Comparison of ENCODE assay signal across 14 cellular contexts in the genomic region with DNA sequence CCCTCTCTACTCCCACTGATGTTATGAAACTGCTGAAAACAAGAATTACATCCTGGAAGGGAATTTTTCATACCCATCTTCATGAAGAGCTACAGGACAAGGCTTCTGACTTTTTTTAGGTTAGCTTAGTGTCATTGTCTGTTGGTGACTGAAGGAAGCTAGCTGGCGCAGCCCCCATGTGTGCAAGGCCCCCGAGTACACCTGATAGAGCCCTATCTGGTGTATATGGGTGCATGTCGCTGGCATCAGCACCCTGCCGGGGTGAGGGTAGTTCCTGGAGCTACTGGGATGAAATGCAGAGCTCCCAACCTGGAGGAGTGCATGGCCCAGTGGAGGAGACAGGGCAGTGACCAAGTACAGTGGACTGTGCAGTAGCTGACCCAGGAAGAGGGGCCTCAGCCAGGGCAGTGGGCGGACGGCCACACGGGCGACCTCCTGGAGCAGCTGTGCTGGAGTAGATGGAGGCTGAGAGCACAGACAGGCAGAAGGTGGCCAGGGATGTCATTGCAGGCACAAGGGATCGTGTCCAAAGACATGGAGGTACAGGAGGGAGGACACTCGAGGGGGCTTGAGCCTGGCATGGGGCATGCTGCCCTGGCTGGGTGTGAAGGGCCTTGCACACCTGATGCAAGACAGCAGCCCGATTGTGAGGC. TPM values are rescaled to one million over a fixed set of nuclear protein-coding genes. Genes with fewer than 3 reads are reported as not detected.
DNase-seq lines count a peak whose midpoint lies in the region; ATAC-seq and TF ChIP-seq lines count a peak whose summit lies in the region.
"Had no signal": no experiment of that assay in that cellular context is flagged by ENCODE, and none has a peak within 500 bp of the region (broad histone marks: within the 10 kb centered on the region; RNA-seq: fewer than 3 reads in every experiment).

No MANE protein-coding gene starts in this region.

- 88% methylated on average over 11 of the region's 11 CpGs for WGBS in right cardiac atrium
- WGBS in esophagus squamous epithelium, 2 donors, result 86% methylated on average over 5 to 8 of the region's 11 CpGs
- no CpG with 5 or more reads among the region's 11 CpGs for WGBS in trophoblast cell (ENCODE audit: extremely low coverage, insufficient coverage, insufficient read length)
- WGBS in aorta, 2 donors, result 88 to 90% methylated on average over 11 of the region's 11 CpGs

- no peak overlapping the region for H2BK120ac ChIP-seq in trophoblast cell (ENCODE audit: insufficient read depth, low read length, poor library complexity)

- no peaks in the 10 kb centered on the region for H3K79me1 ChIP-seq in trophoblast cell (ENCODE audit: low read length)

- H3K27ac ChIP-seq in left ventricle myocardium inferior (replicated peaks), result peak overlapping the region; percentile 80
- no peak overlapping the region for H3K27ac ChIP-seq in right cardiac atrium (ENCODE audit: low read length)
- H3K27ac ChIP-seq in esophagus squamous epithelium, result peak overlapping the region; percentile 62 to 96 (median 65)
- H3K27ac ChIP-seq in trophoblast cell (ENCODE audit: low read depth, low read length), result no peak overlapping the region
- H3K27ac ChIP-seq in aorta (ENCODE audit: low read depth in 1 of 2, low read length in 2 of 2), result no peak overlapping the region
- H3K27ac ChIP-seq in effector memory CD4-positive, alpha-beta T cell (ENCODE audit: insufficient read depth, low read length, poor library complexity, severe bottlenecking), result no peak overlapping the region
- H3K27ac ChIP-seq: prostate gland had no signal

- no peak overlapping the region for H3K14ac ChIP-seq in trophoblast cell (ENCODE audit: low read length)

- no peak overlapping the region for H4K91ac ChIP-seq in trophoblast cell (ENCODE audit: low read depth, low read length)

- H3K4ac ChIP-seq in trophoblast cell (ENCODE audit: low read depth, low read length), result no peak overlapping the region

- no peak overlapping the region for H4K8ac ChIP-seq in trophoblast cell (ENCODE audit: low read depth, low read length)

- TF ChIP-seq CTCF in left ventricle myocardium inferior (IDR thresholded peaks at IDR 0.05; ENCODE audit: borderline replicate concordance), result no peak
- no peak for TF ChIP-seq CTCF in esophagus squamous epithelium (IDR thresholded peaks at IDR 0.05)

- H4K12ac ChIP-seq in trophoblast cell (ENCODE audit: low read depth, low read length), result no peak overlapping the region

- H3K9me3 ChIP-seq in left ventricle myocardium inferior (replicated peaks) (no peaks in the 10 kb centered on the region), right cardiac atrium (ENCODE audit: control insufficient read depth, low read length) (no peaks in the 10 kb centered on the region), esophagus squamous epithelium (no peaks in the 10 kb centered on the region), trophoblast cell (ENCODE audit: insufficient read depth, low read depth, low read length) (peaks cover 2% of the 10 kb centered on the region), aorta (ENCODE audit: control insufficient read depth, low read length) (no peaks in the 10 kb centered on the region)
- H3K9me3 ChIP-seq in effector memory CD4-positive, alpha-beta T cell (ENCODE audit: control insufficient read depth, low read length), result no peaks in the 10 kb centered on the region
- H3K9me3 ChIP-seq: prostate gland had no signal

- H2BK12ac ChIP-seq in trophoblast cell (ENCODE audit: low read length), result no peak overlapping the region

- intact Hi-C loops in left ventricle myocardium inferior (cut with micrococcal nuclease) (no loop called here), right cardiac atrium (cut with DNase I) (no loop called here), esophagus squamous epithelium (cut with DNase I) (loop anchor here (5.0 kb wide), 1 partner anchor 46 kb away; no protein-coding TSS in a partner anchor), aorta (cut with DNase I) (loop anchor here in 1 of 2 donors (10.0 kb wide), 1 partner anchor 339 kb away; no protein-coding TSS in a partner anchor)

- H3K18ac ChIP-seq in trophoblast cell (ENCODE audit: low read length), result peak overlapping the region; percentile 41

- no peak overlapping the region for H3K23ac ChIP-seq in trophoblast cell (ENCODE audit: low read length)

- no peak overlapping the region for H2AFZ ChIP-seq in trophoblast cell (ENCODE audit: insufficient read depth, low read length, poor library complexity)

- H3K4me2 ChIP-seq in trophoblast cell (ENCODE audit: low read length), result no peak overlapping the region

- no peaks in the 10 kb centered on the region for H3K27me3 ChIP-seq in left ventricle myocardium inferior (ENCODE audit: low read depth)
- H3K27me3 ChIP-seq in right cardiac atrium (ENCODE audit: control insufficient read depth, insufficient read depth), result no peaks in the 10 kb centered on the region
- H3K27me3 ChIP-seq in esophagus squamous epithelium, result no peaks in the 10 kb centered on the region
- no peaks in the 10 kb centered on the region for H3K27me3 ChIP-seq in trophoblast cell (ENCODE audit: insufficient read depth, low read length)
- no peaks in the 10 kb centered on the region for H3K27me3 ChIP-seq in aorta (ENCODE audit: control insufficient read depth in 1 of 2, insufficient read depth in 2 of 2, low read length in 1 of 2)
- no peaks in the 10 kb centered on the region for H3K27me3 ChIP-seq in effector memory CD4-positive, alpha-beta T cell (replicated peaks; ENCODE audit: control insufficient read depth, insufficient read depth, low read length, poor library complexity, severe bottlenecking)

- peaks cover 2% of the 10 kb centered on the region for H3K79me2 ChIP-seq in trophoblast cell (ENCODE audit: control insufficient read depth, insufficient read depth, low read length, poor library complexity)

- DNase-seq in left ventricle myocardium inferior (no peak), right cardiac atrium (no peak), esophagus squamous epithelium (lab: John Stamatoyannopoulos, UW) (no peak), trophoblast cell (no peak), aorta (peak; percentile 33 to 62)
- no peak for DNase-seq in effector memory CD4-positive, alpha-beta T cell
- DNase-seq: activated CD4-positive, alpha-beta T cell treated with anti-CD3 and anti-CD28 coated beads, Interleukin-2, amount 50 U/mL, for 48 hours; activated T-cell treated with anti-CD3 and anti-CD28 coated beads, Interleukin-2, amount 50 U/mL, for 72 hours; CD4-positive, alpha-beta memory T cell; NCI-H1694; stimulated activated naive B cell treated with anti-CD40 and anti-IgM and Interleukin-4, amounts not matched to agents 10 μg/mL and 1 μg/mL and 100 μg/mL, for 72 hours had no signal

- peaks cover 4% of the 10 kb centered on the region for H3K36me3 ChIP-seq in left ventricle myocardium inferior
- peaks cover 0 to 15% (median 0%) of the 10 kb centered on the region in 3 donors for H3K36me3 ChIP-seq in esophagus squamous epithelium
- no peaks in the 10 kb centered on the region for H3K36me3 ChIP-seq in trophoblast cell (ENCODE audit: control insufficient read depth in 1 of 2, insufficient read depth in 2 of 2, low read length in 2 of 2)
- no peaks in the 10 kb centered on the region for H3K36me3 ChIP-seq in aorta (ENCODE audit: control insufficient read depth in 1 of 2, insufficient read depth in 2 of 2, low read length in 1 of 2)
- H3K36me3 ChIP-seq in effector memory CD4-positive, alpha-beta T cell (ENCODE audit: control insufficient read depth, insufficient read depth, low read length), result no peaks in the 10 kb centered on the region
- H3K36me3 ChIP-seq: prostate gland had no signal

- H3K4me3 ChIP-seq in left ventricle myocardium inferior (no peak overlapping the region), right cardiac atrium (ENCODE audit: low read length) (no peak overlapping the region), esophagus squamous epithelium (no peak overlapping the region), trophoblast cell (ENCODE audit: low read depth, low read length) (peak overlapping the region; percentile 46), aorta (ENCODE audit: low read length in 2 of 2) (no peak overlapping the region)
- no peak overlapping the region for H3K4me3 ChIP-seq in effector memory CD4-positive, alpha-beta T cell (ENCODE audit: insufficient read depth, low read depth, low read length, poor library complexity, severe bottlenecking)
- H3K4me3 ChIP-seq: prostate gland had no signal

- TF ChIP-seq POLR2A in esophagus squamous epithelium (IDR thresholded peaks at IDR 0.05), result no peak

- ATAC-seq in right cardiac atrium (no peak), aorta (ENCODE audit: low FRiP score) (no peak), GM19035 (IDR thresholded peaks at IDR 0.05; ENCODE audit: unreplicated experiment) (no peak), HG03135 (IDR thresholded peaks at IDR 0.05; ENCODE audit: unreplicated experiment) (no peak)
- ATAC-seq: activated T-cell treated with anti-CD3 and anti-CD28 coated beads, Interleukin-2, amount 50 U/mL, for 72 hours; stimulated activated naive B cell treated with anti-CD40 and anti-IgM and Interleukin-4, amounts not matched to agents 10 μg/mL and 1 μg/mL and 100 μg/mL, for 72 hours had no signal

- no peak overlapping the region for H3K9ac ChIP-seq in trophoblast cell (ENCODE audit: low read length)

- H2BK5ac ChIP-seq in trophoblast cell (ENCODE audit: low read depth, low read length, poor library complexity), result no peak overlapping the region

- peaks cover 71% of the 10 kb centered on the region for H3K4me1 ChIP-seq in left ventricle myocardium inferior
- peaks cover 3% of the 10 kb centered on the region for H3K4me1 ChIP-seq in right cardiac atrium (ENCODE audit: control insufficient read depth, insufficient read depth, low read length)
- peaks cover 41 to 89% (median 67%) of the 10 kb centered on the region in 3 donors for H3K4me1 ChIP-seq in esophagus squamous epithelium
- H3K4me1 ChIP-seq in trophoblast cell (ENCODE audit: control insufficient read depth in 1 of 2, insufficient read depth in 2 of 2, low read length in 2 of 2), result peaks cover 6 to 16% of the 10 kb centered on the region in 2 experiments
- no peaks in the 10 kb centered on the region for H3K4me1 ChIP-seq in aorta (ENCODE audit: control insufficient read depth in 1 of 2, insufficient read depth in 2 of 2, low read length in 2 of 2)
- H3K4me1 ChIP-seq in effector memory CD4-positive, alpha-beta T cell (ENCODE audit: control insufficient read depth, insufficient read depth, low read length, poor library complexity, severe bottlenecking), result peaks cover 8% of the 10 kb centered on the region
- H3K4me1 ChIP-seq: prostate gland had no signal

- no peak overlapping the region for H2AK5ac ChIP-seq in trophoblast cell (ENCODE audit: low read length)

RNA-seq across cellular contexts. Expression of gene IMPA2, which starts 12.1 kb away (rescaled TPM):
- total RNA-seq in left ventricle myocardium inferior (51.5 TPM), right cardiac atrium (10 to 100 TPM; 19.8 to 26.9 (median 23.1) TPM), esophagus squamous epithelium (100 to 1,000 TPM; 121 to 235 (median 164) TPM), aorta (10 to 100 TPM; 14.1 to 19.9 TPM)
- polyA plus RNA-seq in right cardiac atrium (21.9 TPM), aorta (10 to 100 TPM in 1 of 2 donors, 1 to 10 TPM in 1; 7.9 to 14.2 TPM)
- polyA plus RNA-seq in trophoblast cell (2013), result 43.9 and 45.4 TPM in 2 replicates

Comparison
In these comparisons a context has a peak if more than half of its experiments do, and no peak if none do; other contexts are left out.
1. H3K27ac ChIP-seq: peak in left ventricle myocardium inferior (single experiment) and esophagus squamous epithelium (4 of 4); none in right cardiac atrium (single experiment), trophoblast cell (single experiment), aorta (0 of 2) and effector memory CD4-positive, alpha-beta T cell (single experiment).
2. DNase-seq: peak in aorta (2 of 2); none in left ventricle myocardium inferior (single experiment), right cardiac atrium (0 of 3), esophagus squamous epithelium (single experiment), trophoblast cell (0 of 2) and effector memory CD4-positive, alpha-beta T cell (0 of 3).